ENCODE assay signal across 8 cellular contexts in genomic region chr9:86945868-86946711, GRCh38.
A peak's percentile ranks its signal among the peaks of the same experiment; 100 is the strongest.
DNase-seq lines count a peak whose midpoint lies in the region; ATAC-seq and TF ChIP-seq lines count a peak whose summit lies in the region.

No MANE protein-coding gene starts in this region.

- peaks cover 29 to 39% of the 10 kb centered on the region in 2 donors for H3K27me3 Mint-ChIP-seq in effector memory CD8-positive, alpha-beta T cell
- peaks cover 7% of the 10 kb centered on the region for H3K27me3 Mint-ChIP-seq in memory B cell

- peaks cover 9 to 12% of the 10 kb centered on the region in 2 donors for H3K4me1 Mint-ChIP-seq in effector memory CD8-positive, alpha-beta T cell (ENCODE audit: low read depth in 2 of 2)
- H3K4me1 Mint-ChIP-seq in memory B cell, result peaks cover 9% of the 10 kb centered on the region

- peak; percentile 66 for ATAC-seq in effector memory CD8-positive, alpha-beta T cell (replicated peaks)
- ATAC-seq in memory B cell (ENCODE audit: low read depth), result peak; percentile 69

- H3K27ac Mint-ChIP-seq in effector memory CD8-positive, alpha-beta T cell, result no peak overlapping the region
- H3K27ac Mint-ChIP-seq in memory B cell, result no peak overlapping the region

- H3K9me3 Mint-ChIP-seq in effector memory CD8-positive, alpha-beta T cell, result no peaks in the 10 kb centered on the region
- no peaks in the 10 kb centered on the region for H3K9me3 Mint-ChIP-seq in memory B cell

- DNase-seq in GM06990 (ENCODE audit: extremely low read depth, insufficient read length) (peak; percentile 46), HFF-Myc (ENCODE audit: extremely low read depth, low read depth) (no peak), NCI-H1930 (lab: John Stamatoyannopoulos, UW) (peak; percentile 55 to 65), memory B cell (ENCODE audit: low spot score in 2 of 2) (peak; percentile 41 to 60), GM19240 (ENCODE audit: insufficient read length, low spot score) (no peak)
- DNase-seq in activated CD8-positive, alpha-beta memory T cell treated with anti-CD3 and anti-CD28 coated beads for 48 hours (ENCODE audit: low read depth in 2 of 3, low spot score in 2 of 3), result peak; percentile 18 to 31 (median 19)
- peak; percentile 49 to 62 (median 58) for DNase-seq in effector memory CD8-positive, alpha-beta T cell
- DNase-seq in stimulated activated CD8-positive, alpha-beta memory T cell treated with anti-CD3 and anti-CD28 coated beads, Interleukin-15, amount 100 ng/mL, for 1 hour (ENCODE audit: low read depth), result peak; percentile 12

- H3K27me3 ChIP-seq in GM06990 (replicated peaks; ENCODE audit: control insufficient read depth, insufficient read depth, low read length), result peaks cover 2% of the 10 kb centered on the region

- H3K36me3 Mint-ChIP-seq in effector memory CD8-positive, alpha-beta T cell (ENCODE audit: insufficient read depth), result peaks cover 13% of the 10 kb centered on the region
- H3K36me3 Mint-ChIP-seq in memory B cell, result no peaks in the 10 kb centered on the region

- TF ChIP-seq CTCF in GM06990 (IDR thresholded peaks at IDR 0.05; ENCODE audit: insufficient read depth, low read length, poor library complexity, severe bottlenecking) (no peak), HFF-Myc (IDR thresholded peaks at IDR 0.05; ENCODE audit: low read depth, low read length, missing control alignments) (no peak)

- H3K4me3 ChIP-seq in GM06990 (replicated peaks; ENCODE audit: low read depth, low read length), result peak overlapping the region; percentile 61
- peak overlapping the region; percentile 57 for H3K4me3 ChIP-seq in HFF-Myc (replicated peaks; ENCODE audit: low read depth, low read length)

- H3K36me3 ChIP-seq in GM06990 (ENCODE audit: control insufficient read depth, insufficient read depth, low read length), result no peaks in the 10 kb centered on the region

- peak overlapping the region; percentile 82 to 83 for H3K4me3 Mint-ChIP-seq in effector memory CD8-positive, alpha-beta T cell
- peak overlapping the region; percentile 81 for H3K4me3 Mint-ChIP-seq in memory B cell

Comparison
In these comparisons a context has a peak if more than half of its experiments do, and no peak if none do; other contexts are left out.
1. DNase-seq: peak in GM06990 (single experiment), NCI-H1930 (2 of 2), activated CD8-positive, alpha-beta memory T cell treated with anti-CD3 and anti-CD28 coated beads for 48 hours (3 of 3), effector memory CD8-positive, alpha-beta T cell (3 of 3), memory B cell (2 of 2) and stimulated activated CD8-positive, alpha-beta memory T cell treated with anti-CD3 and anti-CD28 coated beads, Interleukin-15, amount 100 ng/mL, for 1 hour (single experiment); none in HFF-Myc (single experiment) and GM19240 (single experiment).